ENCODE assay signal across 1 cellular context in the genomic region with DNA sequence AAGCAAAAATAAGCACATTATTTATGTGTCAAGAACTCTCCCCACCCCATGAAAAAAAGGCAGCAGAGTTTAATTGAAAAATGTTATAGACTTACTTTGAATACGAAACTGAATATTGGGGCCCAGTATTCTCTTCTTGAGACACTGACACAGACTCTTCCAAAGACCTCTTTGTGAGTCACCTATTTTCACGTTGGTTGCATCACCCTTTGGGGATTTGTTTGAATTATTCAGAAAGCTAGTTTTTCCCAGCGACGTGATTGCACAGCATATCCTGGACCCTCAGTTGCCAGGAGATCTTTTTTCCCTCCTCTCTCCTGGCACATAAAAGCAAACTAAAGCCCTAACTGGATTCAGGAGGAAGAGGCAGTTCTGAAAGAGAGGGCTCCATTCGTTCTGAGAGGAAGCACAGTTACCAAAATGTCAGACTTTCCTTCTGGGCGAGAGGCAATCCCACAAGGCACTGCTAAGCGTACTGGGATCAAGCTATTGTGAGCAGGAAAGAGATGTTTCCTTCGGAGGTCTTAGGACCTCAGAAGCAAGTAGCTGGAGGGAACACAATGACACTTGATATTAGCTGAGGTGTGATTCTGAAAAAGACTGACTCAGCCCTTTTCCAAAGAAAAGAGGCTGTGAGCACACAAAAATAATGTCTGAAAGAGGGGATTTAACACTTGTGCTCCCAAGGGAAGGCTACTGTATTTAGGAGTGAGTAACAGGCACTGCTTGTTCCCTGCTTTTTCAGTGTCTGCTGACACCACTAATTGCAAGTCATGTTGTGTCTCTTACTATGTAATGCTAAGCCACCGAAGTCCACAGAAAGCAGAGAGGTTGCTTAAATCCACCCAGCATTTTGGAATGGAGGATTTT.
TF ChIP-seq lines count a peak whose summit lies in the region.

No MANE protein-coding gene starts in this region.

TF ChIP-seq in GM23338, 12 proteins besides CTCF, POLR2A, EP300 and RAD21 (continued from another document):
- TF ChIP-seq ETS1 (IDR thresholded peaks at IDR 0.05) = no peak
- no peak for TF ChIP-seq ZNF114 (CRISPR knock-in tag; IDR thresholded peaks at IDR 0.05)
- no peak for TF ChIP-seq EZH2phosphoT487 (IDR thresholded peaks at IDR 0.05; ENCODE audit: unreplicated experiment)
- no peak for TF ChIP-seq ZNF462 (CRISPR knock-in tag; IDR thresholded peaks at IDR 0.05)
